19 cellular contexts compared by ENCODE assay signal in genomic region chr14:89180546-89180945, GRCh38.
A peak's percentile ranks its signal among the peaks of the same experiment; 100 is the strongest.
DNase-seq lines count a peak whose midpoint lies in the region; ATAC-seq and TF ChIP-seq lines count a peak whose summit lies in the region.
"Had no signal": no experiment of that assay in that cellular context is flagged by ENCODE, and none has a peak within 500 bp of the region (broad histone marks: within the 10 kb centered on the region; RNA-seq: fewer than 3 reads in every experiment).

No MANE protein-coding gene starts in this region.

- H3K27me3 ChIP-seq in BLaER1 (no peaks in the 10 kb centered on the region), esophagus muscularis mucosa (no peaks in the 10 kb centered on the region), right cardiac atrium (ENCODE audit: control insufficient read depth, insufficient read depth) (no peaks in the 10 kb centered on the region)

- H3K9me3 ChIP-seq in BLaER1 (peaks cover 6% of the 10 kb centered on the region), T-helper 17 cell (ENCODE audit: control insufficient read depth, low read length, poor library complexity, severe bottlenecking) (no peaks in the 10 kb centered on the region), esophagus muscularis mucosa (no peaks in the 10 kb centered on the region), right cardiac atrium (ENCODE audit: control insufficient read depth, low read length) (no peaks in the 10 kb centered on the region)
- H3K9me3 ChIP-seq: A549 had no signal

- H3K36me3 ChIP-seq in BLaER1 (peaks cover 55% of the 10 kb centered on the region), esophagus muscularis mucosa (peaks cover 0 to 15% (median 7%) of the 10 kb centered on the region in 4 donors)

- ATAC-seq in T-helper 17 cell (no peak), GM19455 (IDR thresholded peaks at IDR 0.05; ENCODE audit: unreplicated experiment) (no peak), right cardiac atrium (no peak)
- ATAC-seq in stimulated activated memory B cell treated with anti-CD40 and anti-IgM and Interleukin-4, amounts not matched to agents 10 μg/mL and 1 μg/mL and 100 μg/mL, for 72 hours: no peak
- ATAC-seq: A549; CD8-positive, alpha-beta T cell had no signal

- no peaks in the 10 kb centered on the region for H3K9me3 Mint-ChIP-seq in stimulated activated memory B cell treated with anti-CD40 and anti-IgM and Interleukin-4, amounts not matched to agents 10 μg/mL and 1 μg/mL and 100 μg/mL, for 72 hours
- H3K9me3 Mint-ChIP-seq: CD8-positive, alpha-beta T cell; IgD-negative memory B cell had no signal

- H3K27ac ChIP-seq in BLaER1: peak overlapping the region; percentile 73
- H3K27ac ChIP-seq in esophagus muscularis mucosa (replicated peaks in 1 of 4): peak overlapping the region in 2 of 4 donors; percentile 8 to 39
- H3K27ac ChIP-seq in right cardiac atrium (ENCODE audit: low read length): no peak overlapping the region
- H3K27ac ChIP-seq: A549, RWPE1 had no signal

- WGBS in esophagus muscularis mucosa: 95% methylated on average over 14 of the region's 14 CpGs
- WGBS in right cardiac atrium: 95% methylated on average over 14 of the region's 14 CpGs

- no peaks in the 10 kb centered on the region; the same call in 1 of the 2 replicates for H4K20me1 ChIP-seq in BLaER1

- no peaks in the 10 kb centered on the region for H3K27me3 Mint-ChIP-seq in T-helper 17 cell
- H3K27me3 Mint-ChIP-seq in stimulated activated memory B cell treated with anti-CD40 and anti-IgM and Interleukin-4, amounts not matched to agents 10 μg/mL and 1 μg/mL and 100 μg/mL, for 72 hours: no peaks in the 10 kb centered on the region

- H3K4me3 ChIP-seq in BLaER1 (peak overlapping the region; percentile 32; the same call in 1 of the 2 replicates), esophagus muscularis mucosa (no peak overlapping the region), right cardiac atrium (ENCODE audit: low read length) (no peak overlapping the region)
- H3K4me3 ChIP-seq: A549 had no signal

- H3K4me3 Mint-ChIP-seq in T-helper 17 cell: no peak overlapping the region
- no peak overlapping the region for H3K4me3 Mint-ChIP-seq in stimulated activated memory B cell treated with anti-CD40 and anti-IgM and Interleukin-4, amounts not matched to agents 10 μg/mL and 1 μg/mL and 100 μg/mL, for 72 hours
- H3K4me3 Mint-ChIP-seq: CD8-positive, alpha-beta T cell had no signal

- peak overlapping the region; percentile 76 for H3K27ac Mint-ChIP-seq in T-helper 17 cell
- peak overlapping the region; percentile 50 for H3K27ac Mint-ChIP-seq in stimulated activated memory B cell treated with anti-CD40 and anti-IgM and Interleukin-4, amounts not matched to agents 10 μg/mL and 1 μg/mL and 100 μg/mL, for 72 hours

- peaks cover 12% of the 10 kb centered on the region for H3K36me3 Mint-ChIP-seq in T-helper 17 cell (ENCODE audit: low read depth)
- peaks cover 36% of the 10 kb centered on the region for H3K36me3 Mint-ChIP-seq in stimulated activated memory B cell treated with anti-CD40 and anti-IgM and Interleukin-4, amounts not matched to agents 10 μg/mL and 1 μg/mL and 100 μg/mL, for 72 hours

- no peak for TF ChIP-seq EP300 in esophagus muscularis mucosa (IDR thresholded peaks at IDR 0.05)

- H3K4me1 Mint-ChIP-seq in T-helper 17 cell: peaks cover 31% of the 10 kb centered on the region
- peaks cover 19% of the 10 kb centered on the region for H3K4me1 Mint-ChIP-seq in stimulated activated memory B cell treated with anti-CD40 and anti-IgM and Interleukin-4, amounts not matched to agents 10 μg/mL and 1 μg/mL and 100 μg/mL, for 72 hours

- no peak for DNase-seq in T-helper 17 cell
- peak; percentile 57 for DNase-seq in esophagus muscularis mucosa (ENCODE audit: extremely low spot score)
- DNase-seq in right cardiac atrium: no peak
- DNase-seq in ureter (ENCODE audit: low spot score): no peak
- DNase-seq: C1 segment of cervical spinal cord; CD8-positive, alpha-beta T cell; NCI-H1105; NCI-H146; NCI-H2029; NCI-H226; NCI-H774; NK-92 treated with Interleukin-12 subunit alpha and Interleukin-12 subunit beta, amount 100 ng/mL, for 24 hours; SHP77 treated with DMSO at 0.1 percent for 48 hours had no signal

- no peak for TF ChIP-seq CTCF in esophagus muscularis mucosa (IDR thresholded peaks at IDR 0.05)

- H3K4me1 ChIP-seq in BLaER1 (peaks cover 61% of the 10 kb centered on the region), esophagus muscularis mucosa (peaks cover 28 to 50% (median 38%) of the 10 kb centered on the region in 4 donors), right cardiac atrium (ENCODE audit: control insufficient read depth, insufficient read depth, low read length) (peaks cover 10% of the 10 kb centered on the region)
- H3K4me1 ChIP-seq: A549 had no signal

- no peak for TF ChIP-seq POLR2A in esophagus muscularis mucosa (IDR thresholded peaks at IDR 0.05; ENCODE audit: low read depth)

- intact Hi-C loops in esophagus muscularis mucosa (cut with DNase I): loop anchor here (10.0 kb wide), 1 partner anchor 136 kb away; no protein-coding TSS in a partner anchor
- intact Hi-C loops in right cardiac atrium (cut with DNase I): no loop called here

- H3K4me2 ChIP-seq in BLaER1: peak overlapping the region; percentile 83
- H3K4me2 ChIP-seq: A549 had no signal

- no peak overlapping the region for H3K9ac ChIP-seq in BLaER1
